In the genomic region with DNA sequence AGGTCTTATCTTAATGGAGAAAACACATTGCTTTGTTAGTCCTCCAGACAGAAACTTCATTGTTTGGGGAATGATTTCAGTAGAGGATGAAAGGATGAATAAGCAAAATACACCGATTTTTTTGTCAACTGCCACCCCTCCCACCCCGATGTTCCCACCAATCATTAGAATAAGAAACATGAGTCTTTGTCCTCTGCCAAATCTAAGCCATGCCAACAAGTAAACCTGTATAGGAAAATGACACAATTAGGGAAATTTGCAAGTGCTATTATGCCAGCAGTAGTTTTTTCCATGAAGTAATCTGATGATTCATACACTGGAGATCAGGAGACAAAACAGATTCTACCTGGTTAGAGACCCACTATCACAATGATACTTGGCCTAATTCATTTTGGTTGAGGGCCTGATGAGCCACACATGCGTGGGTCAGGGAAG, we compare ENCODE assay signal across 11 cellular contexts. TPM values are rescaled to one million over a fixed set of nuclear protein-coding genes. Genes with fewer than 3 reads are reported as not detected.
DNase-seq lines count a peak whose midpoint lies in the region; ATAC-seq, FAIRE-seq and TF ChIP-seq lines count a peak whose summit lies in the region.
"Had no signal": no experiment of that assay in that cellular context is flagged by ENCODE, and none has a peak within 500 bp of the region (broad histone marks: within the 10 kb centered on the region; RNA-seq: fewer than 3 reads in every experiment).

No MANE protein-coding gene starts in this region.

- H3K27me3 Mint-ChIP-seq in activated T-cell treated with anti-CD3 and anti-CD28 coated beads, Interleukin-2, amount 50 U/mL, for 72 hours (ENCODE audit: low read depth): no peaks in the 10 kb centered on the region

- no peaks in the 10 kb centered on the region for H3F3A ChIP-seq in PC-3 (ENCODE audit: low read length, unreplicated experiment)

- H2AFZ ChIP-seq in PC-3 (ENCODE audit: low read length): no peak overlapping the region
- peak overlapping the region; percentile 8 for H2AFZ ChIP-seq in endothelial cell of umbilical vein (ENCODE audit: low read depth, low read length)
- no peak overlapping the region for H2AFZ ChIP-seq in osteoblast (ENCODE audit: low read length)

- TF ChIP-seq POLR2A in endothelial cell of umbilical vein (IDR thresholded peaks at IDR 0.05; ENCODE audit: low read depth, low read length) (peak; percentile 21), H54 (IDR thresholded peaks at IDR 0.05; ENCODE audit: low read depth, low read length) (no peak)

- H3K79me2 ChIP-seq in PC-3 (ENCODE audit: low read length): no peaks in the 10 kb centered on the region
- H3K79me2 ChIP-seq in endothelial cell of umbilical vein (ENCODE audit: control insufficient read depth, insufficient read depth, low read length): no peaks in the 10 kb centered on the region
- peaks cover 8% of the 10 kb centered on the region for H3K79me2 ChIP-seq in osteoblast (ENCODE audit: insufficient read depth, low read length)

- no peak for TF ChIP-seq CTCF in PC-3 (conservative IDR thresholded peaks at IDR 0.05; ENCODE audit: low read depth, low read length)
- no peak for TF ChIP-seq CTCF in endothelial cell of umbilical vein (IDR thresholded peaks at IDR 0.05; ENCODE audit: extremely low read depth in 1 of 2, insufficient read depth in 1 of 2, low read depth in 1 of 2, low read length in 2 of 2)
- no peak for TF ChIP-seq CTCF in osteoblast (IDR thresholded peaks at IDR 0.05; ENCODE audit: extremely low read depth, low read depth, low read length)

- H3K9me1 ChIP-seq in endothelial cell of umbilical vein (replicated peaks; ENCODE audit: control insufficient read depth, extremely low read depth, insufficient read depth, low read length): no peaks in the 10 kb centered on the region

- dilution Hi-C loops in endothelial cell of umbilical vein (cut with MboI; ENCODE audit: extremely low pct_ligation_motif_present, low sequenced_read_pairs): no loop called here

- intact Hi-C loops in PC-3 (cut with micrococcal nuclease) (no loop called here), endothelial cell of umbilical vein (cut with micrococcal nuclease) (loop anchor here (1.0 kb wide), 2 partner anchors 30 to 95 kb away; no protein-coding TSS in a partner anchor)

- H4K20me1 ChIP-seq in PC-3 (ENCODE audit: low read length): no peaks in the 10 kb centered on the region
- peaks cover 4% of the 10 kb centered on the region for H4K20me1 ChIP-seq in endothelial cell of umbilical vein (replicated peaks; ENCODE audit: control insufficient read depth, extremely low read depth, insufficient read depth, low read length)
- H4K20me1 ChIP-seq in osteoblast (ENCODE audit: insufficient read depth, low read length): no peaks in the 10 kb centered on the region

- H3K27me3 ChIP-seq in PC-3 (ENCODE audit: low read length) (no peaks in the 10 kb centered on the region), endothelial cell of umbilical vein (ENCODE audit: control insufficient read depth in 2 of 2, insufficient read depth in 2 of 2, low read length in 2 of 2) (no peaks in the 10 kb centered on the region), osteoblast (ENCODE audit: insufficient read depth, low read length) (no peaks in the 10 kb centered on the region)

- no peak for ATAC-seq in PC-3
- no peak for ATAC-seq in HG03196 (IDR thresholded peaks at IDR 0.05; ENCODE audit: unreplicated experiment)
- ATAC-seq in HG03139 (IDR thresholded peaks at IDR 0.05; ENCODE audit: unreplicated experiment): no peak
- ATAC-seq in activated T-cell treated with anti-CD3 and anti-CD28 coated beads, Interleukin-2, amount 50 U/mL, for 72 hours (replicated peaks in 1 of 2): no peak

- no peaks in the 10 kb centered on the region for H3K4me1 Mint-ChIP-seq in activated T-cell treated with anti-CD3 and anti-CD28 coated beads, Interleukin-2, amount 50 U/mL, for 72 hours (ENCODE audit: low read depth)

- DNase-seq in DMS79 treated with DMSO at 0.1 percent for 48 hours (lab: John Stamatoyannopoulos, UW): peak; percentile 60
- DNase-seq in PC-3: peak; percentile 43
- DNase-seq in endothelial cell of umbilical vein (ENCODE audit: low read depth, low spot score): peak; percentile 89
- DNase-seq in osteoblast (ENCODE audit: insufficient read length, low spot score, missing footprints): no peak
- DNase-seq in H54 (ENCODE audit: insufficient read length, low spot score): no peak
- DNase-seq in activated T-cell treated with anti-CD3 and anti-CD28 coated beads, Interleukin-2, amount 50 U/mL, for 72 hours: no peak
- DNase-seq: left ventricle myocardium inferior; stimulated activated CD4-positive, alpha-beta T cell treated with anti-CD3 and anti-CD28 coated beads, Interleukin-4, amount 100 ng/mL, for 24 hours had no signal

- H3K9me3 Mint-ChIP-seq in activated T-cell treated with anti-CD3 and anti-CD28 coated beads, Interleukin-2, amount 50 U/mL, for 72 hours: peaks cover 3 to 4% of the 10 kb centered on the region in 2 donors

- CTCF ChIA-PET in PC-3 (lab: Charles Lee): no interaction called here
- CTCF ChIA-PET in endothelial cell of umbilical vein (lab: Charles Lee): no interaction called here

- H3K4me2 ChIP-seq in PC-3 (ENCODE audit: low read length): no peak overlapping the region
- peak overlapping the region; percentile 54 for H3K4me2 ChIP-seq in endothelial cell of umbilical vein (ENCODE audit: insufficient read depth, low read length)
- H3K4me2 ChIP-seq in osteoblast (ENCODE audit: insufficient read depth, low read length): peak overlapping the region; percentile 66

- no TSS peak for BruUV-seq in PC-3 (replicated peaks; lab: Mats Ljungman, UMichigan)
- no TSS peak for BruUV-seq in endothelial cell of umbilical vein (replicated peaks; lab: Mats Ljungman, UMichigan)

- no peak overlapping the region for H3K9ac ChIP-seq in PC-3 (ENCODE audit: low read length)
- peak overlapping the region; percentile 72 for H3K9ac ChIP-seq in endothelial cell of umbilical vein (replicated peaks; ENCODE audit: extremely low read depth, insufficient read depth, low read length)

- H3K27ac Mint-ChIP-seq in activated T-cell treated with anti-CD3 and anti-CD28 coated beads, Interleukin-2, amount 50 U/mL, for 72 hours: no peak overlapping the region

- peak; percentile 68 for FAIRE-seq in endothelial cell of umbilical vein (lab: Jason Lieb, UNC)
- FAIRE-seq in H54 (lab: Jason Lieb, UNC): no peak
- FAIRE-seq: D721Med had no signal

- no peaks in the 10 kb centered on the region for H3K9me2 ChIP-seq in PC-3 (replicated peaks; ENCODE audit: low read length)

- no peak overlapping the region for H3K4me3 Mint-ChIP-seq in activated T-cell treated with anti-CD3 and anti-CD28 coated beads, Interleukin-2, amount 50 U/mL, for 72 hours

- 0 out of 2 replicates have a peak, but pooled peaks cover 8% of the 10 kb centered on the region for H3K9me3 ChIP-seq in PC-3 (ENCODE audit: low read length)
- H3K9me3 ChIP-seq in endothelial cell of umbilical vein (replicated peaks; ENCODE audit: control insufficient read depth, insufficient read depth, low read length): no peaks in the 10 kb centered on the region
- no peaks in the 10 kb centered on the region for H3K9me3 ChIP-seq in osteoblast (ENCODE audit: low read depth, low read length)

- no peaks in the 10 kb centered on the region for H3K36me3 Mint-ChIP-seq in activated T-cell treated with anti-CD3 and anti-CD28 coated beads, Interleukin-2, amount 50 U/mL, for 72 hours (ENCODE audit: insufficient read depth in 2 of 2)

- H3K36me3 ChIP-seq in PC-3 (ENCODE audit: low read depth, low read length) (no peaks in the 10 kb centered on the region), endothelial cell of umbilical vein (ENCODE audit: control insufficient read depth in 2 of 2, extremely low read depth in 1 of 2, insufficient read depth in 2 of 2, low read length in 2 of 2) (peaks cover 9 to 21% of the 10 kb centered on the region in 2 experiments), osteoblast (ENCODE audit: insufficient read depth, low read length) (peaks cover 4% of the 10 kb centered on the region)
- H3K36me3 ChIP-seq: left ventricle myocardium inferior had no signal

- POLR2A ChIA-PET in PC-3 (lab: Charles Lee; ENCODE audit: unreplicated experiment): no interaction called here
- POLR2A ChIA-PET in endothelial cell of umbilical vein (lab: Charles Lee): no interaction called here

- H3K4me3 ChIP-seq in PC-3 (ENCODE audit: low read length) (no peak overlapping the region), endothelial cell of umbilical vein (replicated peaks in 1 of 3; ENCODE audit: insufficient read depth in 1 of 3, low read depth in 1 of 3, low read length in 3 of 3) (no peak overlapping the region), osteoblast (ENCODE audit: insufficient read depth, low read length) (no peak overlapping the region)
- H3K4me3 ChIP-seq: left ventricle myocardium inferior had no signal

- peak overlapping the region; percentile 48 for H3K27ac ChIP-seq in PC-3 (ENCODE audit: low read length)
- H3K27ac ChIP-seq in endothelial cell of umbilical vein (ENCODE audit: insufficient read depth, low read depth, low read length): peak overlapping the region; percentile 92
- H3K27ac ChIP-seq in osteoblast (ENCODE audit: low read depth, low read length): peak overlapping the region; percentile 91
- H3K27ac ChIP-seq: left ventricle myocardium inferior had no signal

- no peaks in the 10 kb centered on the region; the same call in 1 of the 2 replicates for H3K4me1 ChIP-seq in PC-3 (ENCODE audit: insufficient read depth, low read length)
- peaks cover 30% of the 10 kb centered on the region for H3K4me1 ChIP-seq in endothelial cell of umbilical vein (ENCODE audit: control insufficient read depth, extremely low read depth, insufficient read depth, low read length)
- H3K4me1 ChIP-seq in osteoblast (ENCODE audit: insufficient read depth, low read length): peaks cover 31% of the 10 kb centered on the region
- H3K4me1 ChIP-seq: left ventricle myocardium inferior had no signal

TF ChIP-seq in endothelial cell of umbilical vein, 7 proteins besides CTCF, POLR2A, EP300 and RAD21:
- TF ChIP-seq JUN (IDR thresholded peaks at IDR 0.05; ENCODE audit: borderline replicate concordance, insufficient read depth, insufficient read length, low read depth) (peak; percentile 72), MYC (IDR thresholded peaks at IDR 0.05; ENCODE audit: low read depth, low read length) (no peak), FOS (IDR thresholded peaks at IDR 0.05; ENCODE audit: borderline replicate concordance, insufficient read depth, low read length) (peak; percentile 66)

RNA-seq across cellular contexts. Expression of gene FLRT2, which starts 35.9 kb away (rescaled TPM):
- total RNA-seq in PC-3 (2014; rRNA removed): 0.07 TPM in 1 of 2 replicates, not detected in the other
- 125 and 202 TPM in 2 replicates for total RNA-seq in endothelial cell of umbilical vein
- 229 and 283 TPM in 2 replicates for polyA plus RNA-seq in endothelial cell of umbilical vein
- 67.4 and 85.5 TPM in 2 replicates for polyA plus RNA-seq in endothelial cell of umbilical vein (2011; cell fraction: cytosol; rRNA removed)
- polyA plus RNA-seq in endothelial cell of umbilical vein (2011; cell fraction: nucleus; rRNA removed): 707 and 779 TPM in 2 replicates
- 127 and 130 TPM in 2 replicates for polyA plus RNA-seq in endothelial cell of umbilical vein (2012)
- 618 and 632 TPM in 2 replicates for polyA minus RNA-seq in endothelial cell of umbilical vein
- polyA minus RNA-seq in endothelial cell of umbilical vein (2011; cell fraction: cytosol; rRNA and poly(A)+ RNA removed): 0.51 TPM
- polyA minus RNA-seq in endothelial cell of umbilical vein (2011; cell fraction: nucleus; rRNA and poly(A)+ RNA removed): 1,280 and 1,402 TPM in 2 replicates
- total RNA-seq in osteoblast: 39.1 and 46.3 TPM in 2 replicates
- not detected for total RNA-seq in activated T-cell treated with anti-CD3 and anti-CD28 coated beads, Interleukin-2, amount 50 U/mL, for 72 hours

Comparison
In these comparisons a context has a peak if more than half of its experiments do, and no peak if none do; other contexts are left out.
1. DNase-seq: peak in DMS79 treated with DMSO at 0.1 percent for 48 hours (single experiment), PC-3 (single experiment) and endothelial cell of umbilical vein (single experiment); none in osteoblast (single experiment), H54 (single experiment) and activated T-cell treated with anti-CD3 and anti-CD28 coated beads, Interleukin-2, amount 50 U/mL, for 72 hours (0 of 2).
2. RNA of gene FLRT2, which starts 35.9 kb away (total RNA-seq): 125 to 202 TPM in endothelial cell of umbilical vein and 39.1 to 46.3 TPM in osteoblast; 0.07 TPM in PC-3 and not detected in activated T-cell treated with anti-CD3 and anti-CD28 coated beads, Interleukin-2, amount 50 U/mL, for 72 hours; every median in the first group is over 10 times any median in the second.
3. Peak in every context shown above with its lines, with median percentiles within 50 percentile points of each other: H3K27ac ChIP-seq.